Comparison of ENCODE assay signal across 14 cellular contexts in the genomic region with DNA sequence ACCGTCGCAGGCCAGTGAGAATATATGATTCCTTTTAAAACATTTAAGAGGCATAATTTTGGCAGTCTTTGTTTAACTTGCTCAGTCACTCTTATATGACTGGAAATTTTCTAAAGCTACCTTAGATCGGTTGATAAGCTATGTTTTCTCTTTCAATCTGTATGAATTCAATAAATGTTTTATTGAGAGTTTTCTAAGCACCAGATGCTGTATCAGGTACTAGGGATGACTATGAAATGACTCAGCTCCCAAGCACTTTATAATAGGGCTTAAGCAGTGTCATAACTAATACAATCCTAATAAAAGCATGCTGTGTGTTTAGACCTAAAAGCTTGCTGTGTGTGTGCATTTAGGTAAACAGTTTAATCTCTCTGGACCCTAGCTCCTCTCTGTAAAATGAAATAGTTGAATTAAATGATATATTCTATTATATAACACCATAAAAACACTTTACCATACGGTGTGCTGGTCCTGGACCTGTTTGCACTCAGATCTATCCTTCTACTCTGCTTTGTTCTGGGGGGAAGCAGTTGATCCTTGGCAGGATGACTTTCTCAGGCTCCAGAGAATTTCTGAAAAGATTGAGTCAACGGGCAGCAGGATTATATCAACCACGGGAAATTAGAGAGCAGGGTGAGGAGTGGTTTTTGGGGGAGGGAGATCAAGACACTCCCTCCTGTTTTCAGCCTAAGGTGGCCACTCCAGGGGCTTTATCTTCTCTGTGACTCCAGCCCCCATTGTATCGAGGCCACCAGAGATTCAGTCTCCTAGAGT. TPM values are rescaled to one million over a fixed set of nuclear protein-coding genes. Genes with fewer than 3 reads are reported as not detected.
DNase-seq lines count a peak whose midpoint lies in the region; ATAC-seq, FAIRE-seq and TF ChIP-seq lines count a peak whose summit lies in the region.
"Had no signal": no experiment of that assay in that cellular context is flagged by ENCODE, and none has a peak within 500 bp of the region (broad histone marks: within the 10 kb centered on the region; RNA-seq: fewer than 3 reads in every experiment).

No MANE protein-coding gene starts in this region.

- H4K20me1 ChIP-seq in smooth muscle cell (ENCODE audit: low read depth), result no peaks in the 10 kb centered on the region

- WGBS in smooth muscle cell (ENCODE audit: low lambda C conversion rate), result 57% methylated on average over 7 of the region's 7 CpGs
- WGBS in right cardiac atrium, result 67% methylated on average over 7 of the region's 7 CpGs

- peaks cover 10% of the 10 kb centered on the region for H3F3A ChIP-seq in smooth muscle cell (ENCODE audit: low read depth)

- no peaks in the 10 kb centered on the region for H3K36me3 ChIP-seq in RWPE2 (ENCODE audit: low read depth)
- H3K36me3 ChIP-seq in smooth muscle cell (ENCODE audit: low read depth), result no peaks in the 10 kb centered on the region
- H3K36me3 ChIP-seq in gastrocnemius medialis, result no peaks in the 10 kb centered on the region
- H3K36me3 ChIP-seq: tibial artery had no signal

- peak; percentile 77 for FAIRE-seq in H54 (lab: Jason Lieb, UNC)
- FAIRE-seq: D721Med, small intestine had no signal

- H3K27ac ChIP-seq in RWPE2 (ENCODE audit: poor library complexity, severe bottlenecking), result peak overlapping the region; percentile 92
- H3K27ac ChIP-seq in smooth muscle cell (ENCODE audit: low read depth), result peak overlapping the region; percentile 81
- H3K27ac ChIP-seq in gastrocnemius medialis, result no peak overlapping the region
- no peak overlapping the region for H3K27ac ChIP-seq in right cardiac atrium (ENCODE audit: low read length)
- H3K27ac ChIP-seq: KMS-11, tibial artery had no signal

- peak overlapping the region; percentile 35 for H3K9ac ChIP-seq in smooth muscle cell (ENCODE audit: low read depth)
- H3K9ac ChIP-seq: KMS-11 had no signal

- H3K79me2 ChIP-seq in smooth muscle cell (ENCODE audit: low read depth), result no peaks in the 10 kb centered on the region

- H3K4me3 ChIP-seq in RWPE2 (ENCODE audit: severe bottlenecking) (no peak overlapping the region), fibroblast of villous mesenchyme (ENCODE audit: low read depth, low read length) (no peak overlapping the region), smooth muscle cell (no peak overlapping the region), gastrocnemius medialis (no peak overlapping the region), right cardiac atrium (ENCODE audit: low read length) (no peak overlapping the region)
- H3K4me3 ChIP-seq: tibial artery had no signal

- TF ChIP-seq CTCF in RWPE2 (IDR thresholded peaks at IDR 0.05; ENCODE audit: poor library complexity, severe bottlenecking), result no peak
- TF ChIP-seq CTCF in fibroblast of villous mesenchyme (IDR thresholded peaks at IDR 0.05; ENCODE audit: insufficient read depth, low read depth, low read length), result no peak
- TF ChIP-seq CTCF in smooth muscle cell (IDR thresholded peaks at IDR 0.05; ENCODE audit: borderline replicate concordance, insufficient read depth, poor library complexity, severe bottlenecking), result no peak
- no peak for TF ChIP-seq CTCF in gastrocnemius medialis (IDR thresholded peaks at IDR 0.05 in 4 of 5, conservative IDR thresholded peaks at IDR 0.05 in 1 of 5)

- ATAC-seq in RWPE2 (ENCODE audit: low read depth) (peak; percentile 95), HG02642 (IDR thresholded peaks at IDR 0.05; ENCODE audit: poor library complexity, unreplicated experiment) (no peak), gastrocnemius medialis (no peak), right cardiac atrium (no peak)
- ATAC-seq: naive thymus-derived CD8-positive, alpha-beta T cell had no signal

- no peaks in the 10 kb centered on the region for H3K27me3 ChIP-seq in RWPE2 (ENCODE audit: insufficient read depth, poor library complexity, severe bottlenecking)
- H3K27me3 ChIP-seq in smooth muscle cell (ENCODE audit: low read depth), result no peaks in the 10 kb centered on the region
- H3K27me3 ChIP-seq in gastrocnemius medialis, result no peaks in the 10 kb centered on the region
- H3K27me3 ChIP-seq in right cardiac atrium (ENCODE audit: control insufficient read depth, insufficient read depth), result no peaks in the 10 kb centered on the region
- H3K27me3 ChIP-seq: tibial artery had no signal

- no peak overlapping the region for H2AFZ ChIP-seq in smooth muscle cell (ENCODE audit: low read depth)

- peaks cover 17% of the 10 kb centered on the region for H3K4me1 ChIP-seq in RWPE2 (ENCODE audit: insufficient read depth, poor library complexity, severe bottlenecking)
- peaks cover 11% of the 10 kb centered on the region for H3K4me1 ChIP-seq in smooth muscle cell (ENCODE audit: low read depth)
- H3K4me1 ChIP-seq in gastrocnemius medialis, result no peaks in the 10 kb centered on the region
- H3K4me1 ChIP-seq in right cardiac atrium (ENCODE audit: control insufficient read depth, insufficient read depth, low read length), result no peaks in the 10 kb centered on the region

- peak overlapping the region; percentile 71 for H3K4me2 ChIP-seq in smooth muscle cell
- H3K4me2 ChIP-seq: KMS-11 had no signal

- intact Hi-C loops in gastrocnemius medialis (cut with DNase I; ENCODE audit: low total_unique reads), result no loop called here
- intact Hi-C loops in right cardiac atrium (cut with DNase I), result no loop called here

- no peak for DNase-seq in H54 (ENCODE audit: insufficient read length, low spot score)
- no peak for DNase-seq in RWPE2 (ENCODE audit: low spot score)
- DNase-seq in fibroblast of villous mesenchyme (ENCODE audit: low read depth), result peak; percentile 59
- DNase-seq in smooth muscle cell (lab: John Stamatoyannopoulos, UW; ENCODE audit: unreplicated experiment), result no peak
- no peak for DNase-seq in stimulated activated naive CD4-positive, alpha-beta T cell treated with Interleukin-2 at 50 U/mL for 16 hours (lab: John Stamatoyannopoulos, UW)
- no peak for DNase-seq in gastrocnemius medialis
- DNase-seq in right cardiac atrium, result no peak
- DNase-seq: activated naive CD4-positive, alpha-beta T cell treated with anti-CD3 and anti-CD28 coated beads for 36 hours; naive thymus-derived CD8-positive, alpha-beta T cell; small intestine; tibial artery had no signal

- TF ChIP-seq POLR2A in H54 (IDR thresholded peaks at IDR 0.05; ENCODE audit: low read depth, low read length), result no peak
- TF ChIP-seq POLR2A in gastrocnemius medialis (IDR thresholded peaks at IDR 0.05), result no peak

- H3K9me3 ChIP-seq in RWPE2 (ENCODE audit: severe bottlenecking), result no peaks in the 10 kb centered on the region
- H3K9me3 ChIP-seq in smooth muscle cell (replicated peaks; ENCODE audit: low read depth), result no peaks in the 10 kb centered on the region
- H3K9me3 ChIP-seq in gastrocnemius medialis, result no peaks in the 10 kb centered on the region
- H3K9me3 ChIP-seq in right cardiac atrium (ENCODE audit: control insufficient read depth, low read length), result no peaks in the 10 kb centered on the region
- H3K9me3 ChIP-seq: tibial artery had no signal

- in situ Hi-C loops in gastrocnemius medialis (cut with MboI; ENCODE audit: low sequenced_read_pairs in 4 of 4), result loop anchor here in 1 of 4 donors (25.0 kb wide), 1 partner anchor 306 kb away; no protein-coding TSS in a partner anchor

RNA-seq across cellular contexts. Expression of a gene that starts 26.1 kb away (rescaled TPM):
- total RNA-seq in fibroblast of villous mesenchyme, result under 0.01 TPM in 1 of 2 replicates, not detected in the other
- not detected in 2 replicates for total RNA-seq in smooth muscle cell
- not detected in 2 replicates for polyA plus RNA-seq in smooth muscle cell
- total RNA-seq in gastrocnemius medialis, result 1 to 10 TPM in 1 of 4 donors, under 1 TPM in 2, not detected in 1; 0.20 to 2.8 (median 0.78) TPM
- under 1 TPM in 2 of 4 donors, not detected in 2; 0.08 to 0.17 TPM for total RNA-seq in right cardiac atrium
- polyA plus RNA-seq in right cardiac atrium, result 0.25 TPM
- total RNA-seq: activated naive CD4-positive, alpha-beta T cell treated with anti-CD3 and anti-CD28 coated beads for 36 hours had no signal
- polyA plus RNA-seq: naive thymus-derived CD8-positive, alpha-beta T cell had no signal

Comparison
In these comparisons a context has a peak if more than half of its experiments do, and no peak if none do; other contexts are left out.
1. H3K27ac ChIP-seq: peak in RWPE2 (single experiment) and smooth muscle cell (single experiment); none in gastrocnemius medialis (0 of 4) and right cardiac atrium (single experiment).